15 cellular contexts compared by ENCODE assay signal in the genomic region with DNA sequence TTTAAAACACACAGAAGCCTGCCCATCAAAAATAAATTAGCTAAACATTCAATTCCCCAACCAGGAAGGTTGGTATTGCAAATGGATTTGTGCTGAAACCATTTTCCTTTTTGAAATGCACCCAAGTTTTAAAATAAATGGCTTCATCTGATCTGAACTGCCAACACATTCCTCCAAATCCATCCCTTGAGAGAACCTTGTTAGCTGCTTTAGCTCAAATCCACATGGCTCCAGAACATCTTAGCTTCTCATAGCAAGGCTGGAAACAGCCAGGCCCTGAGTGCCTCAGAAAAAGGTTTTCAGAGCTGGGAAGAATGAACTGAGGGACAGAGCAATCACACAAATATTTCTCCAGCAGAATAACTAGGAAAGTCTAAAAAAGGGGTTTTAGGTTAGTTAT.
DNase-seq lines count a peak whose midpoint lies in the region; ATAC-seq and TF ChIP-seq lines count a peak whose summit lies in the region.
"Had no signal": no experiment of that assay in that cellular context is flagged by ENCODE, and none has a peak within 500 bp of the region (broad histone marks: within the 10 kb centered on the region; RNA-seq: fewer than 3 reads in every experiment).

No MANE protein-coding gene starts in this region.

- DNase-seq in NCI-H446 treated with DMSO at 0.1 percent for 48 hours (lab: John Stamatoyannopoulos, UW) (peak; percentile 21), fibroblast of gingiva (ENCODE audit: low read depth) (peak; percentile 14), sciatic nerve (ENCODE audit: low spot score) (no peak), aorta (no peak), OCI-LY7 (ENCODE audit: low spot score) (no peak), caudate nucleus (lab: John Stamatoyannopoulos, UW) (no peak), COLO829 (ENCODE audit: low spot score) (no peak)
- DNase-seq: Caco-2; CD4-positive, CD25-positive, alpha-beta regulatory T cell; CD8-positive, alpha-beta memory T cell; GDM1; GM23248 had no signal

- intact Hi-C loops in sciatic nerve (cut with DNase I) (no loop called here), aorta (cut with DNase I) (no loop called here), OCI-LY7 (cut with micrococcal nuclease; ENCODE audit: unreplicated experiment) (no loop called here)

- CTCF ChIA-PET in OCI-LY7 (lab: Charles Lee; ENCODE audit: unreplicated experiment): no interaction called here

- H3K27ac ChIP-seq in aorta (ENCODE audit: low read depth in 1 of 2, low read length in 2 of 2) (no peak overlapping the region), OCI-LY7 (ENCODE audit: low read depth, low read length, poor library complexity, severe bottlenecking) (no peak overlapping the region), caudate nucleus (ENCODE audit: low read depth, low read length) (no peak overlapping the region)
- H3K27ac ChIP-seq: BLaER1 treated with 17β-estradiol and CSF1 and Interleukin-3, amounts not matched to agents 10 nM and 100 nM; GM23248; HL-60 had no signal

- ATAC-seq in sciatic nerve (peak; percentile 61), aorta (ENCODE audit: low FRiP score) (peak; percentile 75)

- H3K27me3 ChIP-seq in aorta (ENCODE audit: control insufficient read depth in 1 of 2, insufficient read depth in 2 of 2, low read length in 1 of 2): no peaks in the 10 kb centered on the region
- H3K27me3 ChIP-seq: BLaER1 treated with 17β-estradiol and CSF1 and Interleukin-3, amounts not matched to agents 10 nM and 100 nM had no signal

- H3K4me3 ChIP-seq in aorta (ENCODE audit: low read length in 2 of 2): no peak overlapping the region
- no peak overlapping the region for H3K4me3 ChIP-seq in OCI-LY7 (ENCODE audit: low read depth, low read length, poor library complexity, severe bottlenecking)
- H3K4me3 ChIP-seq: BLaER1 treated with 17β-estradiol and CSF1 and Interleukin-3, amounts not matched to agents 10 nM and 100 nM; GM23248; HAP-1 had no signal

- H3K9me2 ChIP-seq in OCI-LY7 (ENCODE audit: insufficient read depth, low read length): no peaks in the 10 kb centered on the region

- H3K9me3 ChIP-seq in aorta (ENCODE audit: control insufficient read depth, low read length) (no peaks in the 10 kb centered on the region), OCI-LY7 (ENCODE audit: low read length) (no peaks in the 10 kb centered on the region)
- H3K9me3 ChIP-seq: BLaER1 treated with 17β-estradiol and CSF1 and Interleukin-3, amounts not matched to agents 10 nM and 100 nM; Caco-2; HAP-1 had no signal

- H3K4me1 ChIP-seq in aorta (ENCODE audit: control insufficient read depth in 1 of 2, insufficient read depth in 2 of 2, low read length in 2 of 2) (peaks cover 0 to 2% of the 10 kb centered on the region in 2 donors), OCI-LY7 (ENCODE audit: insufficient read depth, low read length, poor library complexity, severe bottlenecking) (no peaks in the 10 kb centered on the region)
- H3K4me1 ChIP-seq: BLaER1 treated with 17β-estradiol and CSF1 and Interleukin-3, amounts not matched to agents 10 nM and 100 nM; Caco-2; HAP-1 had no signal

- H3K36me3 ChIP-seq in aorta (ENCODE audit: control insufficient read depth in 1 of 2, insufficient read depth in 2 of 2, low read length in 1 of 2) (no peaks in the 10 kb centered on the region), OCI-LY7 (ENCODE audit: insufficient read depth, low read length) (no peaks in the 10 kb centered on the region)
- H3K36me3 ChIP-seq: BLaER1 treated with 17β-estradiol and CSF1 and Interleukin-3, amounts not matched to agents 10 nM and 100 nM; HAP-1 had no signal

- no peak overlapping the region for H3K4me2 ChIP-seq in OCI-LY7 (ENCODE audit: low read length)
- H3K4me2 ChIP-seq: BLaER1 treated with 17β-estradiol and CSF1 and Interleukin-3, amounts not matched to agents 10 nM and 100 nM had no signal

- H2AFZ ChIP-seq in OCI-LY7 (ENCODE audit: low read length): no peak overlapping the region
- H2AFZ ChIP-seq: GM23248 had no signal

- no TSS peak for BruUV-seq in OCI-LY7 (replicated peaks; lab: Mats Ljungman, UMichigan)

- POLR2A ChIA-PET in OCI-LY7 (lab: Charles Lee): interaction anchor here (0.6 kb wide), 1 partner anchor 243 kb away, joined by 3 read pairs; no protein-coding TSS in a partner anchor

- H4K20me1 ChIP-seq in OCI-LY7 (ENCODE audit: insufficient read depth, low read length): no peaks in the 10 kb centered on the region
- H4K20me1 ChIP-seq: BLaER1 treated with 17β-estradiol and CSF1 and Interleukin-3, amounts not matched to agents 10 nM and 100 nM had no signal

- H3K79me2 ChIP-seq in OCI-LY7 (ENCODE audit: insufficient read depth, low read depth, low read length): no peaks in the 10 kb centered on the region

- TF ChIP-seq CTCF in OCI-LY7 (conservative IDR thresholded peaks at IDR 0.05; ENCODE audit: low read length): no peak

Comparison
In these comparisons a context has a peak if more than half of its experiments do, and no peak if none do; other contexts are left out.
1. DNase-seq: peak in NCI-H446 treated with DMSO at 0.1 percent for 48 hours (single experiment) and fibroblast of gingiva (single experiment); none in sciatic nerve (single experiment), aorta (0 of 2), OCI-LY7 (single experiment), caudate nucleus (0 of 61) and COLO829 (single experiment).